Comparison of ENCODE assay signal across 1 cellular context in the genomic region with DNA sequence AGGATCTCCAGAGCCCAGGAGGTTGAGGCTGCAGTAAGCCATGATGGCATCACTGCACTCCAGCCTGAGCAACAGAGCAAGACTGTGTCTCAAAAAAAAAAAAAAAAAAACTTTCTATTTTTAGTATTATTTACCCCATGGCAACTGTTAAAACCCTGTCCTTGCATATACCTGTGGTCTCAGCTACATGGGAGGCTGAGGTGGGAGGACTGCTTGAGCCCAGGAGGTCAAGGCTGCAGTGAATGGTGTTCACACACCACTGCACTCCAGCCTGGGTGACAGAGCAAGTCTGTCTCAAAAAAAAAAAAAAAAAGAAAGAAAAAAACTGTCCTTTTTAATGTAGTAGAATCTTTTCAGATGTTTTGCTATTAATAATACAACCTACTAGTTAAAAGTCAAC.
A peak's percentile ranks its signal among the peaks of the same experiment; 100 is the strongest.
TF ChIP-seq lines count a peak whose summit lies in the region.

No MANE protein-coding gene starts in this region.

TF ChIP-seq in GM12878, 131 proteins besides CTCF, POLR2A, EP300 and RAD21:
- TF ChIP-seq, protein P1, sequence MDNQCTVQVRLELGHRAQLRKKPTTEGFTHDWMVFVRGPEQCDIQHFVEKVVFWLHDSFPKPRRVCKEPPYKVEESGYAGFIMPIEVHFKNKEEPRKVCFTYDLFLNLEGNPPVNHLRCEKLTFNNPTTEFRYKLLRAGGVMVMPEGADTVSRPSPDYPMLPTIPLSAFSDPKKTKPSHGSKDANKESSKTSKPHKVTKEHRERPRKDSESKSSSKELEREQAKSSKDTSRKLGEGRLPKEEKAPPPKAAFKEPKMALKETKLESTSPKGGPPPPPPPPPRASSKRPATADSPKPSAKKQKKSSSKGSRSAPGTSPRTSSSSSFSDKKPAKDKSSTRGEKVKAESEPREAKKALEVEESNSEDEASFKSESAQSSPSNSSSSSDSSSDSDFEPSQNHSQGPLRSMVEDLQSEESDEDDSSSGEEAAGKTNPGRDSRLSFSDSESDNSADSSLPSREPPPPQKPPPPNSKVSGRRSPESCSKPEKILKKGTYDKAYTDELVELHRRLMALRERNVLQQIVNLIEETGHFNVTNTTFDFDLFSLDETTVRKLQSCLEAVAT (IDR thresholded peaks at IDR 0.05) = 0 out of 2 replicates have a peak, but pooled peaks have one; percentile 16
- 0 out of 2 replicates have a peak, but pooled peaks have one; percentile 18 for TF ChIP-seq ATF7 (IDR thresholded peaks at IDR 0.05; ENCODE audit: low read depth)
